In the genomic region with DNA sequence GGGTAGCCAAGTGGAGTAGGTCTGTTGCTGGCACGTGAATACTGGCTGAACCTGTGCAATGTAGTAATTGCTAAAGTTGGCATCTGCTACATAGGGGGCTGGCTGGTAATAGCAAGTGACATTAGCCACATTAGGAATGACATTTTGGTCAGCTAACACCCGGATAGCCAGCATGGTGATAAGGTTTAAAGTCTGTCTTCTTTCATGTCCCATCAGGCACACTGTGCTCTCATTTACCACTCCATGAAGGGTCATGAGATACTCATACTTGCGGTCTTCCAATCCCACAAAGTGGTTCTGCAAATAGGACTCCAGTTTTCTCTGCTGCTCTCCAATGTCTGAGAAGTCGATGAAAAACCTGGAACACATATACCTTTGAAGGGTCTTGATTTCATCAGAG, we compare ENCODE assay signal across 8 cellular contexts. TPM values are rescaled to one million over a fixed set of nuclear protein-coding genes. Genes with fewer than 3 reads are reported as not detected.
A peak's percentile ranks its signal among the peaks of the same experiment; 100 is the strongest.
DNase-seq lines count a peak whose midpoint lies in the region; ATAC-seq and TF ChIP-seq lines count a peak whose summit lies in the region.

No MANE protein-coding gene starts in this region.

- H3K27ac ChIP-seq in SJSA1 (no peak overlapping the region), gastrocnemius medialis (peak overlapping the region; percentile 89 to 95 (median 94))

- in situ Hi-C loops in gastrocnemius medialis (cut with MboI; ENCODE audit: low sequenced_read_pairs in 4 of 4) = loop anchor here (10.0 to 25.0 kb wide), 2 partner anchors 1137 to 1145 kb away; no protein-coding TSS in a partner anchor

- H3K27me3 ChIP-seq in SJSA1 (replicated peaks) (no peaks in the 10 kb centered on the region), gastrocnemius medialis (no peaks in the 10 kb centered on the region)

- H3K9me3 ChIP-seq in SJSA1 (replicated peaks) (no peaks in the 10 kb centered on the region), gastrocnemius medialis (no peaks in the 10 kb centered on the region)

- H3K4me1 ChIP-seq in SJSA1 (replicated peaks) (peaks cover 21% of the 10 kb centered on the region), gastrocnemius medialis (peaks cover 42 to 47% of the 10 kb centered on the region in 2 donors)

- peak; percentile 64 for DNase-seq in EH (ENCODE audit: low read depth)
- no peak for DNase-seq in SJSA1 (ENCODE audit: low read depth in 1 of 2, low spot score in 2 of 2)
- DNase-seq in left cardiac atrium = no peak
- peak in 1 of 2 donors; percentile 7 for DNase-seq in gastrocnemius medialis
- no peak for DNase-seq in kidney glomerular epithelial cell (lab: John Stamatoyannopoulos, UW)
- no peak for DNase-seq in anterior cingulate cortex (lab: John Stamatoyannopoulos, UW)

- intact Hi-C loops in left cardiac atrium (cut with DNase I) (loop anchor here in 1 of 2 donors (5.0 to 10.0 kb wide), 8 partner anchors 67 to 1142 kb away; no protein-coding TSS in a partner anchor), gastrocnemius medialis (cut with DNase I; ENCODE audit: low total_unique reads) (loop anchor here (5.0 to 10.0 kb wide), 5 partner anchors 285 to 1747 kb away; a partner anchor contains a TSS)

- ATAC-seq in left cardiac atrium = peak; percentile 2 to 12
- peak in 1 of 2 donors; percentile 18 for ATAC-seq in gastrocnemius medialis
- no peak for ATAC-seq in HG03520 (IDR thresholded peaks at IDR 0.05; ENCODE audit: unreplicated experiment)
- no peak for ATAC-seq in HG03442 (IDR thresholded peaks at IDR 0.05; ENCODE audit: unreplicated experiment)

- peak overlapping the region; percentile 73; the same call in 1 of the 2 replicates for H3K4me3 ChIP-seq in SJSA1
- H3K4me3 ChIP-seq in gastrocnemius medialis = peak overlapping the region; percentile 81 to 99 (median 91)

- TF ChIP-seq POLR2A in gastrocnemius medialis (IDR thresholded peaks at IDR 0.05) = no peak

- H3K36me3 ChIP-seq in SJSA1 = peaks cover 51% of the 10 kb centered on the region
- no peaks in the 10 kb centered on the region for H3K36me3 ChIP-seq in gastrocnemius medialis

- TF ChIP-seq CTCF in gastrocnemius medialis (IDR thresholded peaks at IDR 0.05 in 4 of 5, conservative IDR thresholded peaks at IDR 0.05 in 1 of 5) = no peak

RNA-seq across cellular contexts. Expression of a gene that starts 2.8 kb away (rescaled TPM):
- 12.0 and 12.8 TPM in 2 replicates for total RNA-seq in SJSA1 (2014; rRNA removed; shearing (Covaris generic))
- 10 to 100 TPM; 30.0 to 36.6 TPM for total RNA-seq in left cardiac atrium
- total RNA-seq in gastrocnemius medialis = 1 to 10 TPM; 2.4 to 3.1 (median 2.8) TPM

Comparison
In these comparisons a context has a peak if more than half of its experiments do, and no peak if none do; other contexts are left out.
1. ATAC-seq: peak in left cardiac atrium (2 of 2); none in HG03520 (single experiment) and HG03442 (single experiment).